Comparison of ENCODE assay signal across 8 cellular contexts in the genomic region with DNA sequence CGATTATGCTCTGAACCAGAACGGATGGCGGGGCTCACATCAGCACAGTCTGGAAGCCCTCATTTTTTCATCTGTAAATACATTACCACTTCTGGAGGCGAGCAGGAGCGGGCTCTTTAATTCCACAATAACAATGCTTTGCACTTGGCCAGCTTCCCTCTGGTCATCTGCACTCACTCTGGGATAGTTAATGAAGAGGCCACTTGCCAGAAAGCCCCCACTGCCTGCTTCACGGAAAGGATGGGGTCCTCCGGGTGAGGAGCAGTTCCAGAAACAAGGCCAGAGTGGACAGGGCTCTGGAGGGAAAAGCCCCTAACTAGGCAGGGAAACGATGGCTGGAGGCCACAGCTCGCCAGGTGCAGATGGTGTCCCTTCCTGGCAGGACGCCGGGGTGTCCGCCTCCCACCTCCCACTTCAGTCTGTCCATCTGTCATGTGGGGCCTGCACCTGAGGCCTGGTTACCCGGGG.
DNase-seq lines count a peak whose midpoint lies in the region; ATAC-seq lines count a peak whose summit lies in the region.

No MANE protein-coding gene starts in this region.

- ATAC-seq in effector memory CD8-positive, alpha-beta T cell (replicated peaks): no peak
- ATAC-seq in HG03565 (IDR thresholded peaks at IDR 0.05; ENCODE audit: unreplicated experiment): no peak

- H3K9ac ChIP-seq in BLaER1 treated with 17β-estradiol and CSF1 and Interleukin-3, amounts not matched to agents 10 nM and 100 nM: peak overlapping the region in 1 of 11 experiments; percentile 76; a peak in 1 of 22 replicates
- peak overlapping the region; percentile 99 for H3K9ac ChIP-seq in mucosa of stomach (ENCODE audit: low read length)

- H3K4me3 ChIP-seq in BLaER1 treated with 17β-estradiol and CSF1 and Interleukin-3, amounts not matched to agents 10 nM and 100 nM: peak overlapping the region in 4 of 10 experiments; percentile 65 to 72 (median 68); a peak in 4 of 20 replicates
- peak overlapping the region; percentile 84 for H3K4me3 ChIP-seq in mucosa of stomach (ENCODE audit: low read length)

- no peak overlapping the region for H3K27ac ChIP-seq in BLaER1 treated with 17β-estradiol and CSF1 and Interleukin-3, amounts not matched to agents 10 nM and 100 nM

- H3K27ac Mint-ChIP-seq in effector memory CD8-positive, alpha-beta T cell: peak overlapping the region in 1 of 2 donors; percentile 46

- H3K27me3 ChIP-seq in BLaER1 treated with 17β-estradiol and CSF1 and Interleukin-3, amounts not matched to agents 10 nM and 100 nM: peaks cover 54 to 99% (median 70%) of the 10 kb centered on the region in 11 experiments
- H3K27me3 ChIP-seq in mucosa of stomach (ENCODE audit: control insufficient read depth, insufficient read depth, low read length): peaks cover 3% of the 10 kb centered on the region

- peaks cover 0 to 6% of the 10 kb centered on the region in 2 donors for H3K4me1 Mint-ChIP-seq in effector memory CD8-positive, alpha-beta T cell (ENCODE audit: low read depth in 2 of 2)

- H3K4me1 ChIP-seq in BLaER1 treated with 17β-estradiol and CSF1 and Interleukin-3, amounts not matched to agents 10 nM and 100 nM: peaks cover 10 to 32% (median 18%) of the 10 kb centered on the region in 10 experiments; a peak in 19 of 20 replicates
- peaks cover 54% of the 10 kb centered on the region for H3K4me1 ChIP-seq in mucosa of stomach (ENCODE audit: control insufficient read depth, insufficient read depth, low read length)

- H4K20me1 ChIP-seq in BLaER1 treated with 17β-estradiol and CSF1 and Interleukin-3, amounts not matched to agents 10 nM and 100 nM: peaks cover 5 to 88% (median 42%) of the 10 kb centered on the region in 11 experiments; a peak in 19 of 22 replicates

- no peaks in the 10 kb centered on the region for H3K9me3 ChIP-seq in BLaER1 treated with 17β-estradiol and CSF1 and Interleukin-3, amounts not matched to agents 10 nM and 100 nM (replicated peaks in 1 of 11)
- H3K9me3 ChIP-seq in mucosa of stomach (ENCODE audit: control insufficient read depth, low read length): no peaks in the 10 kb centered on the region

- H3K9me3 Mint-ChIP-seq in effector memory CD8-positive, alpha-beta T cell: no peaks in the 10 kb centered on the region

- peak overlapping the region; percentile 51 to 71 for H3K4me3 Mint-ChIP-seq in effector memory CD8-positive, alpha-beta T cell

- H3K4me2 ChIP-seq in BLaER1 treated with 17β-estradiol and CSF1 and Interleukin-3, amounts not matched to agents 10 nM and 100 nM: peak overlapping the region in 7 of 11 experiments; percentile 94 to 99 (median 98); a peak in 15 of 22 replicates

- no peaks in the 10 kb centered on the region for H3K36me3 Mint-ChIP-seq in effector memory CD8-positive, alpha-beta T cell (ENCODE audit: insufficient read depth)

- no peaks in the 10 kb centered on the region for H3K36me3 ChIP-seq in BLaER1 treated with 17β-estradiol and CSF1 and Interleukin-3, amounts not matched to agents 10 nM and 100 nM
- H3K36me3 ChIP-seq in mucosa of stomach (ENCODE audit: control insufficient read depth, insufficient read depth, low read length): no peaks in the 10 kb centered on the region

- DNase-seq in NCI-H446 treated with DMSO at 0.1 percent for 48 hours (lab: John Stamatoyannopoulos, UW) (peak; percentile 46), DMS79 (lab: John Stamatoyannopoulos, UW) (no peak), NCI-H1048 (lab: John Stamatoyannopoulos, UW) (no peak), NCI-H510A (lab: John Stamatoyannopoulos, UW) (no peak)
- no peak for DNase-seq in effector memory CD8-positive, alpha-beta T cell

- H3K27me3 Mint-ChIP-seq in effector memory CD8-positive, alpha-beta T cell: peaks cover 43 to 63% of the 10 kb centered on the region in 2 donors
